In the genomic region with DNA sequence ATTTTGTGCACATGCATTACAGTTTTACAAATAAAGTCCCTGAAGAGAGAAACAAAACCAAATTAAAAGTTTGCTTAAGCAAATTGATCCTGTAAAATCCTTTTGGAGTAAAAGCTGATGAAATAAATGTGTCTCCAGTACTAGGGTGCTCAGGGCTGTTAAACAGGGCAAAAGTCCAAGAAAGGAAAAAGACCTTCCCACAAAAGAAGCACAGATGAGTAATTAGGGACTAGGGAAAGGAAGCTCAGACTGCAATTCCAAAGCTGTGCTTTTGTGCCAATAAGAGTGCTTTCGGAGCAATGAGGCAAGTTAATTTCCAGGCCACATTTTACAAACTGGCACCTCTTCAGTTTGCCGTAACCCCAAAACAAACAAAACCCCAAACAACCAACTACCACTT, we compare ENCODE assay signal across 1 cellular context.
TF ChIP-seq lines count a peak whose summit lies in the region.

No MANE protein-coding gene starts in this region.

TF ChIP-seq in K562, 482 proteins besides CTCF, POLR2A, EP300 and RAD21:
- no peak for TF ChIP-seq XRCC3 (IDR thresholded peaks at IDR 0.05)
- no peak for TF ChIP-seq ZFP30 (CRISPR knock-in tag; IDR thresholded peaks at IDR 0.05; ENCODE audit: borderline replicate concordance)
- TF ChIP-seq, protein P1, sequence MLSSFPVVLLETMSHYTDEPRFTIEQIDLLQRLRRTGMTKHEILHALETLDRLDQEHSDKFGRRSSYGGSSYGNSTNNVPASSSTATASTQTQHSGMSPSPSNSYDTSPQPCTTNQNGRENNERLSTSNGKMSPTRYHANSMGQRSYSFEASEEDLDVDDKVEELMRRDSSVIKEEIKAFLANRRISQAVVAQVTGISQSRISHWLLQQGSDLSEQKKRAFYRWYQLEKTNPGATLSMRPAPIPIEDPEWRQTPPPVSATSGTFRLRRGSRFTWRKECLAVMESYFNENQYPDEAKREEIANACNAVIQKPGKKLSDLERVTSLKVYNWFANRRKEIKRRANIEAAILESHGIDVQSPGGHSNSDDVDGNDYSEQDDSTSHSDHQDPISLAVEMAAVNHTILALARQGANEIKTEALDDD (IDR thresholded peaks at IDR 0.05): no peak
- no peak for TF ChIP-seq SNRNP70 (optimal IDR thresholded peaks at IDR 0.05; ENCODE audit: low read depth, low read length)
- no peak for TF ChIP-seq POLR2H (tag; IDR thresholded peaks at IDR 0.05; ENCODE audit: low read depth)
- no peak for TF ChIP-seq NELFE (IDR thresholded peaks at IDR 0.05; ENCODE audit: insufficient read depth, insufficient read length)
- TF ChIP-seq BRF1 (IDR thresholded peaks at IDR 0.05; ENCODE audit: borderline replicate concordance, extremely low read depth, insufficient read length): no peak
- no peak for TF ChIP-seq GABPA (tag; conservative IDR thresholded peaks at IDR 0.05; ENCODE audit: low read depth)
- TF ChIP-seq, protein P2, sequence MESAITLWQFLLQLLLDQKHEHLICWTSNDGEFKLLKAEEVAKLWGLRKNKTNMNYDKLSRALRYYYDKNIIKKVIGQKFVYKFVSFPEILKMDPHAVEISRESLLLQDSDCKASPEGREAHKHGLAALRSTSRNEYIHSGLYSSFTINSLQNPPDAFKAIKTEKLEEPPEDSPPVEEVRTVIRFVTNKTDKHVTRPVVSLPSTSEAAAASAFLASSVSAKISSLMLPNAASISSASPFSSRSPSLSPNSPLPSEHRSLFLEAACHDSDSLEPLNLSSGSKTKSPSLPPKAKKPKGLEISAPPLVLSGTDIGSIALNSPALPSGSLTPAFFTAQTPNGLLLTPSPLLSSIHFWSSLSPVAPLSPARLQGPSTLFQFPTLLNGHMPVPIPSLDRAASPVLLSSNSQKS (CRISPR knock-in tag; IDR thresholded peaks at IDR 0.05): no peak
- TF ChIP-seq MTA1 (IDR thresholded peaks at IDR 0.05; ENCODE audit: borderline replicate concordance): no peak
